In the genomic region with DNA sequence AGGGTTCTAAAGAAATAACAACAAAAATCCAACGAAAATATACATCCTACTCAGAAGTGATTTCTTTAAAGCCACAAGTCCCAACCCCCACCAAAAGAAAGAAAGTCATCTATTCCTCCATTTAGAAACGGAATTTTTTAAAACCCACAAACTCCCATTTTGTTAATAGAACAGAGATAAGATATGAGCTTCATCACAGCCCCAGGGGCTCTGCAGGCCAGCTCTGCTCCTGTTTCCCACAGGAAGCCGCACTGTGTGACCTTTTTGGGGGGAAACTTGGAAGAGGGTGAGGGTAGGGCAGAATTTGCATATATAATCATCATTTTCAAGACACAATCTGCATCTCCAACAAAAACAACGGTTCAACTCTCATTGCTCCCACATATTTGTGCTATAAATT, we compare ENCODE assay signal across 1 cellular context.
TF ChIP-seq lines count a peak whose summit lies in the region.

No MANE protein-coding gene starts in this region.

TF ChIP-seq in GM23338, 12 proteins besides CTCF, POLR2A, EP300 and RAD21 (continued from another document):
- TF ChIP-seq, protein P1, sequence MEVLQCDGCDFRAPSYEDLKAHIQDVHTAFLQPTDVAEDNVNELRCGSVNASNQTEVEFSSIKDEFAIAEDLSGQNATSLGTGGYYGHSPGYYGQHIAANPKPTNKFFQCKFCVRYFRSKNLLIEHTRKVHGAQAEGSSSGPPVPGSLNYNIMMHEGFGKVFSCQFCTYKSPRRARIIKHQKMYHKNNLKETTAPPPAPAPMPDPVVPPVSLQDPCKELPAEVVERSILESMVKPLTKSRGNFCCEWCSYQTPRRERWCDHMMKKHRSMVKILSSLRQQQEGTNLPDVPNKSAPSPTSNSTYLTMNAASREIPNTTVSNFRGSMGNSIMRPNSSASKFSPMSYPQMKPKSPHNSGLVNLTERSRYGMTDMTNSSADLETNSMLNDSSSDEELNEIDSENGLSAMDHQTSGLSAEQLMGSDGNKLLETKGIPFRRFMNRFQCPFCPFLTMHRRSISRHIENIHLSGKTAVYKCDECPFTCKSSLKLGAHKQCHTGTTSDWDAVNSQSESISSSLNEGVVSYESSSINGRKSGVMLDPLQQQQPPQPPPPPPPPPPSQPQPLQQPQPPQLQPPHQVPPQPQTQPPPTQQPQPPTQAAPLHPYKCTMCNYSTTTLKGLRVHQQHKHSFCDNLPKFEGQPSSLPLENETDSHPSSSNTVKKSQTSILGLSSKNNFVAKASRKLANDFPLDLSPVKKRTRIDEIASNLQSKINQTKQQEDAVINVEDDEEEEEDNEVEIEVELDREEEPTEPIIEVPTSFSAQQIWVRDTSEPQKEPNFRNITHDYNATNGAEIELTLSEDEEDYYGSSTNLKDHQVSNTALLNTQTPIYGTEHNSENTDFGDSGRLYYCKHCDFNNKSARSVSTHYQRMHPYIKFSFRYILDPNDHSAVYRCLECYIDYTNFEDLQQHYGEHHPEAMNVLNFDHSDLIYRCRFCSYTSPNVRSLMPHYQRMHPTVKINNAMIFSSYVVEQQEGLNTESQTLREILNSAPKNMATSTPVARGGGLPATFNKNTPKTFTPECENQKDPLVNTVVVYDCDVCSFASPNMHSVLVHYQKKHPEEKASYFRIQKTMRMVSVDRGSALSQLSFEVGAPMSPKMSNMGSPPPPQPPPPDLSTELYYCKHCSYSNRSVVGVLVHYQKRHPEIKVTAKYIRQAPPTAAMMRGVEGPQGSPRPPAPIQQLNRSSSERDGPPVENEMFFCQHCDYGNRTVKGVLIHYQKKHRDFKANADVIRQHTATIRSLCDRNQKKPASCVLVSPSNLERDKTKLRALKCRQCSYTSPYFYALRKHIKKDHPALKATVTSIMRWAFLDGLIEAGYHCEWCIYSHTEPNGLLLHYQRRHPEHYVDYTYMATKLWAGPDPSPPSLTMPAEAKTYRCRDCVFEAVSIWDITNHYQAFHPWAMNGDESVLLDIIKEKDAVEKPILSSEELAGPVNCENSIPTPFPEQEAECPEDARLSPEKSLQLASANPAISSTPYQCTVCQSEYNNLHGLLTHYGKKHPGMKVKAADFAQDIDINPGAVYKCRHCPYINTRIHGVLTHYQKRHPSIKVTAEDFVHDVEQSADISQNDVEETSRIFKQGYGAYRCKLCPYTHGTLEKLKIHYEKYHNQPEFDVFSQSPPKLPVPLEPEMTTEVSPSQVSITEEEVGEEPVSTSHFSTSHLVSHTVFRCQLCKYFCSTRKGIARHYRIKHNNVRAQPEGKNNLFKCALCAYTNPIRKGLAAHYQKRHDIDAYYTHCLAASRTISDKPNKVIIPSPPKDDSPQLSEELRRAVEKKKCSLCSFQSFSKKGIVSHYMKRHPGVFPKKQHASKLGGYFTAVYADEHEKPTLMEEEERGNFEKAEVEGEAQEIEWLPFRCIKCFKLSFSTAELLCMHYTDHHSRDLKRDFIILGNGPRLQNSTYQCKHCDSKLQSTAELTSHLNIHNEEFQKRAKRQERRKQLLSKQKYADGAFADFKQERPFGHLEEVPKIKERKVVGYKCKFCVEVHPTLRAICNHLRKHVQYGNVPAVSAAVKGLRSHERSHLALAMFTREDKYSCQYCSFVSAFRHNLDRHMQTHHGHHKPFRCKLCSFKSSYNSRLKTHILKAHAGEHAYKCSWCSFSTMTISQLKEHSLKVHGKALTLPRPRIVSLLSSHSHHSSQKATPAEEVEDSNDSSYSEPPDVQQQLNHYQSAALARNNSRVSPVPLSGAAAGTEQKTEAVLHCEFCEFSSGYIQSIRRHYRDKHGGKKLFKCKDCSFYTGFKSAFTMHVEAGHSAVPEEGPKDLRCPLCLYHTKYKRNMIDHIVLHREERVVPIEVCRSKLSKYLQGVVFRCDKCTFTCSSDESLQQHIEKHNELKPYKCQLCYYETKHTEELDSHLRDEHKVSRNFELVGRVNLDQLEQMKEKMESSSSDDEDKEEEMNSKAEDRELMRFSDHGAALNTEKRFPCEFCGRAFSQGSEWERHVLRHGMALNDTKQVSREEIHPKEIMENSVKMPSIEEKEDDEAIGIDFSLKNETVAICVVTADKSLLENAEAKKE (CRISPR knock-in tag; IDR thresholded peaks at IDR 0.05) = no peak
- TF ChIP-seq JUNB (IDR thresholded peaks at IDR 0.05; ENCODE audit: unreplicated experiment) (no peak), NANOG (IDR thresholded peaks at IDR 0.05; ENCODE audit: borderline replicate concordance) (no peak), POLR2AphosphoS5 (IDR thresholded peaks at IDR 0.05; ENCODE audit: low read depth) (no peak)
- TF ChIP-seq, protein P2, sequence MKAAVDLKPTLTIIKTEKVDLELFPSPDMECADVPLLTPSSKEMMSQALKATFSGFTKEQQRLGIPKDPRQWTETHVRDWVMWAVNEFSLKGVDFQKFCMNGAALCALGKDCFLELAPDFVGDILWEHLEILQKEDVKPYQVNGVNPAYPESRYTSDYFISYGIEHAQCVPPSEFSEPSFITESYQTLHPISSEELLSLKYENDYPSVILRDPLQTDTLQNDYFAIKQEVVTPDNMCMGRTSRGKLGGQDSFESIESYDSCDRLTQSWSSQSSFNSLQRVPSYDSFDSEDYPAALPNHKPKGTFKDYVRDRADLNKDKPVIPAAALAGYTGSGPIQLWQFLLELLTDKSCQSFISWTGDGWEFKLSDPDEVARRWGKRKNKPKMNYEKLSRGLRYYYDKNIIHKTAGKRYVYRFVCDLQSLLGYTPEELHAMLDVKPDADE (IDR thresholded peaks at IDR 0.05) = no peak
- TF ChIP-seq, protein P3, sequence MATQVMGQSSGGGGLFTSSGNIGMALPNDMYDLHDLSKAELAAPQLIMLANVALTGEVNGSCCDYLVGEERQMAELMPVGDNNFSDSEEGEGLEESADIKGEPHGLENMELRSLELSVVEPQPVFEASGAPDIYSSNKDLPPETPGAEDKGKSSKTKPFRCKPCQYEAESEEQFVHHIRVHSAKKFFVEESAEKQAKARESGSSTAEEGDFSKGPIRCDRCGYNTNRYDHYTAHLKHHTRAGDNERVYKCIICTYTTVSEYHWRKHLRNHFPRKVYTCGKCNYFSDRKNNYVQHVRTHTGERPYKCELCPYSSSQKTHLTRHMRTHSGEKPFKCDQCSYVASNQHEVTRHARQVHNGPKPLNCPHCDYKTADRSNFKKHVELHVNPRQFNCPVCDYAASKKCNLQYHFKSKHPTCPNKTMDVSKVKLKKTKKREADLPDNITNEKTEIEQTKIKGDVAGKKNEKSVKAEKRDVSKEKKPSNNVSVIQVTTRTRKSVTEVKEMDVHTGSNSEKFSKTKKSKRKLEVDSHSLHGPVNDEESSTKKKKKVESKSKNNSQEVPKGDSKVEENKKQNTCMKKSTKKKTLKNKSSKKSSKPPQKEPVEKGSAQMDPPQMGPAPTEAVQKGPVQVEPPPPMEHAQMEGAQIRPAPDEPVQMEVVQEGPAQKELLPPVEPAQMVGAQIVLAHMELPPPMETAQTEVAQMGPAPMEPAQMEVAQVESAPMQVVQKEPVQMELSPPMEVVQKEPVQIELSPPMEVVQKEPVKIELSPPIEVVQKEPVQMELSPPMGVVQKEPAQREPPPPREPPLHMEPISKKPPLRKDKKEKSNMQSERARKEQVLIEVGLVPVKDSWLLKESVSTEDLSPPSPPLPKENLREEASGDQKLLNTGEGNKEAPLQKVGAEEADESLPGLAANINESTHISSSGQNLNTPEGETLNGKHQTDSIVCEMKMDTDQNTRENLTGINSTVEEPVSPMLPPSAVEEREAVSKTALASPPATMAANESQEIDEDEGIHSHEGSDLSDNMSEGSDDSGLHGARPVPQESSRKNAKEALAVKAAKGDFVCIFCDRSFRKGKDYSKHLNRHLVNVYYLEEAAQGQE (IDR thresholded peaks at IDR 0.05; ENCODE audit: unreplicated experiment) = no peak
